Comparison of ENCODE assay signal across 7 cellular contexts in genomic region chr9:35096035-35096849, GRCh38. TPM values are rescaled to one million over a fixed set of nuclear protein-coding genes. Genes with fewer than 3 reads are reported as not detected.
DNase-seq lines count a peak whose midpoint lies in the region; ATAC-seq and TF ChIP-seq lines count a peak whose summit lies in the region.

PIGO (minus strand) TSS chr9:35096591; CDS start chr9:35095565, 1,026 bp downstream.

- peak; percentile 71 for TF ChIP-seq POLR2A in GM15510 (IDR thresholded peaks at IDR 0.05; ENCODE audit: borderline replicate concordance, extremely low read depth, insufficient read length)

- peak; percentile 84 for ATAC-seq in HG02870 (IDR thresholded peaks at IDR 0.05; ENCODE audit: unreplicated experiment)

- peak within 1 kb of the TSS; percentile 87 for H3K4me3 Mint-ChIP-seq in T-helper 2 cell treated with Interferon-gamma antibody and Interleukin-4, amounts not matched to agents 5 μg/mL and 100 μg/mL, for 36 hours

- peaks cover 21 to 42% of the 10 kb centered on the region in 2 donors for H3K36me3 ChIP-seq in ascending aorta

- TF ChIP-seq CTCF in ascending aorta (IDR thresholded peaks at IDR 0.05) (peak; percentile 71 to 79 (median 76)), retinal pigment epithelial cell (conservative IDR thresholded peaks at IDR 0.05; ENCODE audit: low read depth, low read length) (peak; percentile 85)

- H3K4me1 Mint-ChIP-seq in T-helper 2 cell treated with Interferon-gamma antibody and Interleukin-4, amounts not matched to agents 5 μg/mL and 100 μg/mL, for 36 hours (ENCODE audit: low read depth): peaks cover 28% of the 10 kb centered on the region

- H3K27ac Mint-ChIP-seq in T-helper 2 cell treated with Interferon-gamma antibody and Interleukin-4, amounts not matched to agents 5 μg/mL and 100 μg/mL, for 36 hours: peak within 1 kb of the TSS; percentile 90

- H3K9me3 ChIP-seq in ascending aorta: no peaks in the 10 kb centered on the region

- peaks cover 43% of the 10 kb centered on the region for H3K36me3 Mint-ChIP-seq in T-helper 2 cell treated with Interferon-gamma antibody and Interleukin-4, amounts not matched to agents 5 μg/mL and 100 μg/mL, for 36 hours (ENCODE audit: low read depth)

- H3K4me1 ChIP-seq in ascending aorta: peaks cover 0 to 10% of the 10 kb centered on the region in 2 donors

- no peaks in the 10 kb centered on the region for H3K9me3 Mint-ChIP-seq in T-helper 2 cell treated with Interferon-gamma antibody and Interleukin-4, amounts not matched to agents 5 μg/mL and 100 μg/mL, for 36 hours

- intact Hi-C loops in ascending aorta (cut with DNase I): loop anchor here (1.0 kb wide), 3 partner anchors 16 to 197 kb away; partner anchors contain the start of gene VCP

- no peaks in the 10 kb centered on the region for H3K27me3 Mint-ChIP-seq in T-helper 2 cell treated with Interferon-gamma antibody and Interleukin-4, amounts not matched to agents 5 μg/mL and 100 μg/mL, for 36 hours (ENCODE audit: low read depth)

- peak; percentile 80 for DNase-seq in NCI-H146 treated with DMSO at 0.1 percent for 48 hours (lab: John Stamatoyannopoulos, UW; ENCODE audit: unreplicated experiment)
- peak; percentile 87 for DNase-seq in T-helper 2 cell treated with Interferon-gamma antibody and Interleukin-4, amounts not matched to agents 5 μg/mL and 100 μg/mL, for 36 hours (ENCODE audit: low spot score)
- peak in 1 of 2 donors; percentile 94 for DNase-seq in ascending aorta (ENCODE audit: low spot score in 2 of 2)
- DNase-seq in hepatic stellate cell (ENCODE audit: low spot score): peak; percentile 90
- no peak for DNase-seq in retinal pigment epithelial cell (ENCODE audit: low read depth)

- H3K4me3 ChIP-seq in ascending aorta (peak within 1 kb of the TSS; percentile 82 to 87), retinal pigment epithelial cell (ENCODE audit: low read length) (peak within 1 kb of the TSS; percentile 96)

- H3K27me3 ChIP-seq in ascending aorta: no peaks in the 10 kb centered on the region

- H3K27ac ChIP-seq in ascending aorta: peak within 1 kb of the TSS; percentile 96 to 99

RNA-seq across cellular contexts. Expression of gene PIGO, which starts in this region (rescaled TPM):
- total RNA-seq in ascending aorta: 2.4 TPM
